8 cellular contexts compared by ENCODE assay signal in the genomic region with DNA sequence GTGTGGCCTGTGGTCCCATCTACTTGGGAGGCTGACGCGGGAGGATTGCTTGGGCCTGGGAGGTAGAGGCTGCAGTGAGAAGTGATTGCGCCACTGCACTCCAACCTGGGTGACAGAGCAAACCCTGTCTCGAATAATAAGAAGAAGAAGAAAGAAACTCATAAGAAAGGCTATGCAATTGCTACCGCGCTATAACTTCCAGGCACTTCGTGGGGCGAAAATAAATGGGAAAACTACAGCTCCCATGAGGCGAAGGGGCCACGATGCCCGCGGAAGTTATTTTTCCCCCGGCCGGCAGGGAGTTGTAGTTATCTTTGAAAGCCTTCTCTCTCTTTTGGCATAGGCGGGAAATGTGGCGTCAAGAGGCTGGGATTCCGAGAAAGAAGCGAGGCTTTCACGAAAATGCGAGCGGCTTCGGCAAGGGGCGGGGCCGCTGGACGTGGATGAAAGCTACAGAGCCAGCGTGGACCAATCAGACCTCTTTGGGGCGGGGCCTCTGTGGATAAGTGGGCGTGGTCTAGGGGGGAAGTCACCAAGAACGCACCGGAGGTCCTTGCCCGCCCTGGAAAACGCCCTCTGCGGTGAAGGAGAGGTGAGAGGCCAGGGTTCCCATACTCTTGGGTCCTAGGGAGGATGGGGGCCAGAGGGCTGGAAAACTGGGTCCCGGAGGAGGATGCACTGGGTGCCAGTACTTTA. TPM values are rescaled to one million over a fixed set of nuclear protein-coding genes. Genes with fewer than 3 reads are reported as not detected.
A peak's percentile ranks its signal among the peaks of the same experiment; 100 is the strongest.
DNase-seq lines count a peak whose midpoint lies in the region; ATAC-seq and TF ChIP-seq lines count a peak whose summit lies in the region.

A gene (plus strand): TSS at position 532 of the 696 bp plus-strand sequence. CDS start 485 bp downstream, outside the sequence.

- H3K27ac Mint-ChIP-seq in type B pancreatic cell = peak within 1 kb of the TSS; percentile 97

- peaks cover 18% of the 10 kb centered on the region for H3K4me1 Mint-ChIP-seq in type B pancreatic cell (ENCODE audit: unreplicated experiment)

- H3K27me3 ChIP-seq in adrenal gland = no peaks in the 10 kb centered on the region
- peaks cover 0 to 13% (median 0%) of the 10 kb centered on the region in 9 donors for H3K27me3 ChIP-seq in heart left ventricle

- 7 to 9% (median 8%) methylated on average over 27 to 34 of the region's 34 CpGs for WGBS in adrenal gland, 4 donors
- WGBS in heart left ventricle, 4 donors = 6 to 8% (median 7%) methylated on average over 34 of the region's 34 CpGs

- TF ChIP-seq POLR2A in GM10847 (IDR thresholded peaks at IDR 0.05; ENCODE audit: extremely low read depth, insufficient read length) = peak; percentile 50
- TF ChIP-seq POLR2A in adrenal gland (IDR thresholded peaks at IDR 0.05) = peak in 1 of 2 donors; percentile 56
- peak in 1 of 2 donors; percentile 84 for TF ChIP-seq POLR2A in heart left ventricle (IDR thresholded peaks at IDR 0.05)

- peaks cover 17% of the 10 kb centered on the region for H3K36me3 Mint-ChIP-seq in type B pancreatic cell

- H3K9me3 ChIP-seq in adrenal gland (replicated peaks in 1 of 3) (no peaks in the 10 kb centered on the region), heart left ventricle (no peaks in the 10 kb centered on the region)

- DNase-seq in NCI-H146 (lab: John Stamatoyannopoulos, UW) (peak; percentile 99), T-helper 1 cell (peak; percentile 95 to 100 (median 98)), adrenal gland (peak; percentile 98 to 100 (median 100)), heart left ventricle (peak; percentile 98 to 99 (median 99)), pons (ENCODE audit: low spot score) (peak; percentile 99), type B pancreatic cell (ENCODE audit: extremely low spot score, unreplicated experiment) (peak; percentile 97)

- no peaks in the 10 kb centered on the region for H3K27me3 Mint-ChIP-seq in type B pancreatic cell

- peak within 1 kb of the TSS; percentile 39 to 90 (median 77) for H3K27ac ChIP-seq in adrenal gland
- H3K27ac ChIP-seq in heart left ventricle = peak within 1 kb of the TSS; percentile 77 to 98 (median 94)

- H3K4me1 ChIP-seq in adrenal gland (replicated peaks in 1 of 2) (peaks cover 2 to 16% of the 10 kb centered on the region in 2 donors), heart left ventricle (peaks cover 2 to 53% (median 34%) of the 10 kb centered on the region in 12 donors)

- intact Hi-C loops in adrenal gland (cut with DNase I) = no loop called here
- intact Hi-C loops in heart left ventricle (cut with DNase I) = loop anchor here in 6 of 10 donors (2.0 to 10.0 kb wide), 6 partner anchors 25 to 65 kb away; a partner anchor contains a TSS

- H3K36me3 ChIP-seq in adrenal gland (replicated peaks in 1 of 2) = peaks cover 0 to 8% of the 10 kb centered on the region in 2 donors
- peaks cover 0 to 27% (median 12%) of the 10 kb centered on the region in 9 donors for H3K36me3 ChIP-seq in heart left ventricle

- peak; percentile 90 for ATAC-seq in HG02763 (IDR thresholded peaks at IDR 0.05; ENCODE audit: unreplicated experiment)
- ATAC-seq in heart left ventricle = peak; percentile 97 to 98 (median 98)

- peak within 1 kb of the TSS; percentile 93 for H3K4me3 Mint-ChIP-seq in type B pancreatic cell

- H3K4me3 ChIP-seq in adrenal gland = peak within 1 kb of the TSS in 3 of 4 donors; percentile 69 to 83 (median 79)
- H3K4me3 ChIP-seq in heart left ventricle = peak within 1 kb of the TSS; percentile 69 to 98 (median 92)

- no peaks in the 10 kb centered on the region for H3K9me3 Mint-ChIP-seq in type B pancreatic cell

- TF ChIP-seq CTCF in adrenal gland (IDR thresholded peaks at IDR 0.05) = peak in 5 of 6 experiments; percentile 29 to 54 (median 43)
- TF ChIP-seq CTCF in heart left ventricle (IDR thresholded peaks at IDR 0.05) = peak; percentile 2 to 50 (median 23)
- peak; percentile 57 for TF ChIP-seq CTCF in type B pancreatic cell (conservative IDR thresholded peaks at IDR 0.05)

RNA-seq across cellular contexts. Expression of the gene that starts here (rescaled TPM):
- total RNA-seq in adrenal gland = 100 to 1,000 TPM; 204 to 581 (median 323) TPM
- polyA plus RNA-seq in adrenal gland = 100 to 1,000 TPM in 2 of 3 donors, 10 to 100 TPM in 1; 98.8 to 189 (median 175) TPM
- total RNA-seq in heart left ventricle = 100 to 1,000 TPM; 200 to 428 (median 286) TPM
- polyA plus RNA-seq in heart left ventricle = 100 to 1,000 TPM; 179 to 384 TPM
- total RNA-seq in type B pancreatic cell (ENCODE audit: low replicate concordance) = 202 and 205 TPM in 2 replicates

Comparison
In these comparisons a context has a peak if more than half of its experiments do, and no peak if none do; other contexts are left out.
1. Peak in every context shown above with its lines: DNase-seq, ATAC-seq, H3K4me3 ChIP-seq and H3K27ac ChIP-seq.
2. intact Hi-C loops: an anchor here in heart left ventricle (2.0 to 10.0 kb wide); none called in adrenal gland.